Comparison of ENCODE assay signal across 8 cellular contexts in genomic region chr12:32558941-32559340, GRCh38.
DNase-seq lines count a peak whose midpoint lies in the region; ATAC-seq and TF ChIP-seq lines count a peak whose summit lies in the region.

No MANE protein-coding gene starts in this region.

- TF ChIP-seq CTCF in gastrocnemius medialis (IDR thresholded peaks at IDR 0.05 in 4 of 5, conservative IDR thresholded peaks at IDR 0.05 in 1 of 5) = peak in 1 of 5 experiments; percentile 20
- no peak for TF ChIP-seq CTCF in CD4-positive, alpha-beta T cell (IDR thresholded peaks at IDR 0.05)

- no peaks in the 10 kb centered on the region for H3K27me3 ChIP-seq in gastrocnemius medialis
- no peaks in the 10 kb centered on the region for H3K27me3 ChIP-seq in CD4-positive, alpha-beta T cell (ENCODE audit: control insufficient read depth, insufficient read depth, low read length)

- H3K4me3 Mint-ChIP-seq in activated T-helper 17 cell treated with anti-CD3 and anti-CD28 coated beads, Interleukin-2, amount 50 U/mL, for 72 hours = no peak overlapping the region
- H3K4me3 Mint-ChIP-seq in CD4-positive, alpha-beta T cell = no peak overlapping the region

- no peak overlapping the region for H3K27ac Mint-ChIP-seq in activated T-helper 17 cell treated with anti-CD3 and anti-CD28 coated beads, Interleukin-2, amount 50 U/mL, for 72 hours
- H3K27ac Mint-ChIP-seq in CD4-positive, alpha-beta T cell = no peak overlapping the region

- no peaks in the 10 kb centered on the region for H3K4me1 Mint-ChIP-seq in activated T-helper 17 cell treated with anti-CD3 and anti-CD28 coated beads, Interleukin-2, amount 50 U/mL, for 72 hours
- H3K4me1 Mint-ChIP-seq in CD4-positive, alpha-beta T cell (ENCODE audit: low read depth) = no peaks in the 10 kb centered on the region

- intact Hi-C loops in gastrocnemius medialis (cut with DNase I; ENCODE audit: low total_unique reads) = no loop called here
- intact Hi-C loops in CD4-positive, alpha-beta T cell (cut with DNase I, micrococcal nuclease) = no loop called here

- H3K27ac ChIP-seq in gastrocnemius medialis = peak overlapping the region; percentile 64 to 81 (median 74)
- H3K27ac ChIP-seq in CD4-positive, alpha-beta T cell (ENCODE audit: low read depth, low read length) = no peak overlapping the region

- peaks cover 39 to 50% of the 10 kb centered on the region in 2 donors for H3K4me1 ChIP-seq in gastrocnemius medialis

- no peak for TF ChIP-seq POLR2A in gastrocnemius medialis (IDR thresholded peaks at IDR 0.05)

- no peaks in the 10 kb centered on the region for H3K36me3 Mint-ChIP-seq in activated T-helper 17 cell treated with anti-CD3 and anti-CD28 coated beads, Interleukin-2, amount 50 U/mL, for 72 hours (ENCODE audit: low read depth)
- H3K36me3 Mint-ChIP-seq in CD4-positive, alpha-beta T cell (ENCODE audit: low read depth) = no peaks in the 10 kb centered on the region

- no peaks in the 10 kb centered on the region for H3K9me3 Mint-ChIP-seq in activated T-helper 17 cell treated with anti-CD3 and anti-CD28 coated beads, Interleukin-2, amount 50 U/mL, for 72 hours
- peaks cover 2% of the 10 kb centered on the region for H3K9me3 Mint-ChIP-seq in CD4-positive, alpha-beta T cell

- H3K9me3 ChIP-seq in gastrocnemius medialis = no peaks in the 10 kb centered on the region
- no peaks in the 10 kb centered on the region for H3K9me3 ChIP-seq in CD4-positive, alpha-beta T cell (ENCODE audit: control insufficient read depth, low read length)

- H3K27me3 Mint-ChIP-seq in activated T-helper 17 cell treated with anti-CD3 and anti-CD28 coated beads, Interleukin-2, amount 50 U/mL, for 72 hours = peaks cover 3% of the 10 kb centered on the region
- no peaks in the 10 kb centered on the region for H3K27me3 Mint-ChIP-seq in CD4-positive, alpha-beta T cell

- H3K4me3 ChIP-seq in gastrocnemius medialis = peak overlapping the region; percentile 15 to 40 (median 26)

- no peaks in the 10 kb centered on the region for H3K36me3 ChIP-seq in gastrocnemius medialis

- ATAC-seq in GM19035 (IDR thresholded peaks at IDR 0.05; ENCODE audit: unreplicated experiment) (peak; percentile 98), HG02973 (IDR thresholded peaks at IDR 0.05; ENCODE audit: unreplicated experiment) (peak; percentile 99), gastrocnemius medialis (peak; percentile 44 to 53)
- peak; percentile 16 for ATAC-seq in activated T-helper 17 cell treated with anti-CD3 and anti-CD28 coated beads, Interleukin-2, amount 50 U/mL, for 72 hours (replicated peaks)
- ATAC-seq in CD4-positive, alpha-beta T cell (ENCODE audit: poor library complexity) = no peak

- DNase-seq in gastrocnemius medialis = no peak
- DNase-seq in stimulated activated naive CD4-positive, alpha-beta T cell treated with Interleukin-2 at 50 U/mL for 16 hours (lab: John Stamatoyannopoulos, UW) = no peak
- DNase-seq in CD4-positive, alpha-beta T cell = no peak
- no peak for DNase-seq in cerebellum (ENCODE audit: low spot score)
- no peak for DNase-seq in glomerular visceral epithelial cell (ENCODE audit: extremely low spot score)

- POLR2A ChIA-PET in CD4-positive, alpha-beta T cell (lab: Charles Lee) = no interaction called here

- in situ Hi-C loops in gastrocnemius medialis (cut with MboI; ENCODE audit: low sequenced_read_pairs in 4 of 4) = loop anchor here in 1 of 4 donors (25.0 kb wide), 1 partner anchor 97 kb away; no protein-coding TSS in a partner anchor

- CTCF ChIA-PET in CD4-positive, alpha-beta T cell (lab: Charles Lee) = no interaction called here
